ENCODE assay signal across 20 cellular contexts in genomic region chr10:36366843-36367242, GRCh38.
DNase-seq lines count a peak whose midpoint lies in the region; ATAC-seq and TF ChIP-seq lines count a peak whose summit lies in the region.
"Had no signal": no experiment of that assay in that cellular context is flagged by ENCODE, and none has a peak within 500 bp of the region (broad histone marks: within the 10 kb centered on the region; RNA-seq: fewer than 3 reads in every experiment).

No MANE protein-coding gene starts in this region.

- no peak for ATAC-seq in Right ventricle myocardium inferior

- H3K9me3 ChIP-seq in A673 (ENCODE audit: low read depth, low read length, poor library complexity, severe bottlenecking), result no peaks in the 10 kb centered on the region

- POLR2A ChIA-PET in A673 (lab: Charles Lee; ENCODE audit: low non-redundant PET), result no interaction called here

- in situ Hi-C loops in KBM-7 (cut with MboI; ENCODE audit: low pct_unique_long_range_greater_than_20kb, low sequenced_read_pairs), result no loop called here

- no peaks in the 10 kb centered on the region for H3K36me3 ChIP-seq in A673 (ENCODE audit: insufficient read depth, low read length, poor library complexity, severe bottlenecking)

- DNase-seq in A673 (ENCODE audit: low spot score) (peak; percentile 20), KBM-7 (peak; percentile 8), RPMI7951 (ENCODE audit: low read depth) (peak; percentile 76), fibroblast of villous mesenchyme (ENCODE audit: low read depth) (peak; percentile 34), SK-N-DZ (ENCODE audit: low spot score) (no peak), Right ventricle myocardium inferior (ENCODE audit: missing footprints) (no peak), amygdala (lab: John Stamatoyannopoulos, UW) (no peak)
- DNase-seq: COR-L47, DMS53, GM23248, HCEC 1CT, NCI-H1092, NCI-H146, NCI-H2081, NCI-H345, NCI-H69, OCI-M1, RPMI8226, SW 1271 had no signal

- CTCF ChIA-PET in A673 (lab: Charles Lee), result no interaction called here

- H3K4me1 ChIP-seq in A673 (ENCODE audit: insufficient read depth, low read length, poor library complexity, severe bottlenecking), result peaks cover 8% of the 10 kb centered on the region

- no TSS peak for BruUV-seq in A673 (replicated peaks; lab: Mats Ljungman, UMichigan)

- no peaks in the 10 kb centered on the region for H3K27me3 ChIP-seq in A673 (replicated peaks; ENCODE audit: insufficient read depth, low read depth, low read length, poor library complexity)

- H3K27ac ChIP-seq in A673 (ENCODE audit: low read depth, low read length, poor library complexity, severe bottlenecking), result no peak overlapping the region
- H3K27ac ChIP-seq: GM23248, HL-60 had no signal

- H3K4me3 ChIP-seq in A673 (ENCODE audit: low read depth, low read length, poor library complexity, severe bottlenecking) (no peak overlapping the region), fibroblast of villous mesenchyme (ENCODE audit: low read depth, low read length) (no peak overlapping the region)
- H3K4me3 ChIP-seq: GM23248 had no signal

- intact Hi-C loops in A673 (cut with micrococcal nuclease; ENCODE audit: unreplicated experiment) (no loop called here), Right ventricle myocardium inferior (cut with DNase I) (no loop called here)

- TF ChIP-seq CTCF in A673 (conservative IDR thresholded peaks at IDR 0.05; ENCODE audit: low read depth, low read length) (no peak), fibroblast of villous mesenchyme (IDR thresholded peaks at IDR 0.05; ENCODE audit: insufficient read depth, low read depth, low read length) (no peak)

Comparison
In these comparisons a context has a peak if more than half of its experiments do, and no peak if none do; other contexts are left out.
1. DNase-seq: peak in A673 (single experiment), KBM-7 (single experiment), RPMI7951 (single experiment) and fibroblast of villous mesenchyme (single experiment); none in SK-N-DZ (single experiment), Right ventricle myocardium inferior (single experiment) and amygdala (0 of 56).